In the genomic region with DNA sequence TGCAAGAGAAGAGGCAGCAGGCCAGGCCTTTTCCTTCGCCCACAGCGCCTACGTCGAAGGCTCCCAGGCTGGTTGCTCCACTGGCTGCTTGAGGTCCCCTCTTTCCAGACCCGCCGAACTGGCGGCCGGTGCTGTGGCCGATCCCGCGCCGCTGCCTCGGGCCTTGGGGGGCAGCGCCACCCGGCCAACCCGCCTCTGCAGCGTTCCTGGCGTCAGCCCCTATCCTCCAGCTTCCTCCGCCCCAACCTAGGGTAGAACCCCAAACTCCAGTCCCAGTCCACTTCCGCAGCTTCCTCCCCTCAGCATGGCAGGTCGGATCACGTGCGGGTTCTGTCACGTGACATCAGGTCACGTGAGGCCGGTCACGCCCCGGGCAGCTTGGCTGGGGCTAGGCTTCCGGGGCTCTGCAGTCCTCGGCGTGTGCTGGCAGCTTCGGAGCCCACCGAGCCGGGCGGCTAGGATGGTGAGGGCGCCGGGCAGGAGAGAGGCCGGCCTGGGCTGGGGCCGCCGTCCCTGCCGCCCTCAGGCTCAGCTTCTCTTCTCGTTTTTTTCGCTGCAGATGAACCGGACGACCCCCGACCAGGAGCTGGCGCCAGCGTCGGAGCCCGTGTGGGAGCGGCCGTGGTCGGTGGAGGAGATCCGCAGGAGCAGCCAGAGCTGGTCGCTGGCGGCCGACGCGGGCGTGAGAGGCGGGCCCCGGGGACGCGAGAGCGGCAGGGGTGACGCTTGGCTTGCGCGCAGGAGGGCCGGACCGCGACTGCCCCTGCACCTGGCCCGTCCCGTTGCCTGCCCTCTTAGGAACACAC, we compare ENCODE assay signal across 8 cellular contexts. TPM values are rescaled to one million over a fixed set of nuclear protein-coding genes. Genes with fewer than 3 reads are reported as not detected.
DNase-seq lines count a peak whose midpoint lies in the region; ATAC-seq and TF ChIP-seq lines count a peak whose summit lies in the region.
"Not testable (repeated sequence)": the region's sequence is repeated elsewhere in the genome, so short reads cannot be mapped to it uniquely, and the experiment has no call there.

TSS of gene WASHC2A (plus strand) at position 409 of the 806 bp plus-strand sequence. CDS start at position 461, 52 bp downstream.

- intact Hi-C loops in CD8-positive, alpha-beta T cell (cut with DNase I, micrococcal nuclease), result loop anchor here in 1 of 2 experiments (1.0 kb wide), 1 partner anchor 557 kb away; no protein-coding TSS in a partner anchor

- H3K4me1 Mint-ChIP-seq in CD8-positive, alpha-beta T cell (ENCODE audit: low read depth), result peaks cover 13% of the 10 kb centered on the region
- H3K4me1 Mint-ChIP-seq in effector memory CD8-positive, alpha-beta T cell (ENCODE audit: low read depth in 2 of 2); memory B cell: not testable (repeated sequence)

- H3K4me1 ChIP-seq in CD8-positive, alpha-beta T cell (ENCODE audit: insufficient read depth, low read length), result not testable (repeated sequence)

- H3K9me3 Mint-ChIP-seq in CD8-positive, alpha-beta T cell; effector memory CD8-positive, alpha-beta T cell; memory B cell: not testable (repeated sequence)

- DNase-seq in CD8-positive, alpha-beta T cell, result peak; percentile 80 to 95 (median 90)
- DNase-seq in HL-60 (ENCODE audit: low read depth in 1 of 2, low spot score in 1 of 2), result peak; percentile 69 to 94
- peak; percentile 39 to 59 for DNase-seq in NOMO-1 (lab: John Stamatoyannopoulos, UW; ENCODE audit: unreplicated experiment in 2 of 2)
- DNase-seq in activated CD8-positive, alpha-beta memory T cell treated with anti-CD3 and anti-CD28 coated beads for 4 hours (ENCODE audit: low read depth in 2 of 2), result peak; percentile 51 to 87
- DNase-seq in effector memory CD8-positive, alpha-beta T cell, result peak; percentile 95 to 99 (median 97)
- DNase-seq in memory B cell (ENCODE audit: low spot score in 2 of 2), result peak; percentile 79 to 98
- DNase-seq in stimulated activated CD8-positive, alpha-beta memory T cell treated with anti-CD3 and anti-CD28 coated beads, Interleukin-12 subunit alpha, Interleukin-12 subunit beta, amount 100 ng/mL, for 1 hour (ENCODE audit: low read depth), result peak; percentile 90

- peak within 1 kb of the TSS; percentile 90 for H3K27ac Mint-ChIP-seq in CD8-positive, alpha-beta T cell
- H3K27ac Mint-ChIP-seq in effector memory CD8-positive, alpha-beta T cell, result peak within 1 kb of the TSS; percentile 92 to 95
- peak within 1 kb of the TSS; percentile 90 for H3K27ac Mint-ChIP-seq in memory B cell

- not testable (repeated sequence) for H3K36me3 ChIP-seq in CD8-positive, alpha-beta T cell (ENCODE audit: insufficient read depth, low read length)

- CTCF ChIA-PET in CD8-positive, alpha-beta T cell (lab: Charles Lee), result not testable (repeated sequence)

- peak within 1 kb of the TSS; percentile 58 for H3K4me3 ChIP-seq in CD8-positive, alpha-beta T cell (ENCODE audit: low read depth, low read length)
- peak within 1 kb of the TSS; percentile 89 for H3K4me3 ChIP-seq in HL-60 (replicated peaks; ENCODE audit: insufficient read depth, low read length)

- not testable (repeated sequence) for H3K9me3 ChIP-seq in CD8-positive, alpha-beta T cell (ENCODE audit: low read length)

- TF ChIP-seq CTCF in CD8-positive, alpha-beta T cell (IDR thresholded peaks at IDR 0.05); HL-60 (IDR thresholded peaks at IDR 0.05; ENCODE audit: insufficient read depth, low read length): not testable (repeated sequence)

- not testable (repeated sequence) for H3K36me3 Mint-ChIP-seq in CD8-positive, alpha-beta T cell; memory B cell
- H3K36me3 Mint-ChIP-seq in effector memory CD8-positive, alpha-beta T cell (ENCODE audit: insufficient read depth), result peaks cover 38% of the 10 kb centered on the region

- not testable (repeated sequence) for H3K27me3 ChIP-seq in CD8-positive, alpha-beta T cell (ENCODE audit: insufficient read depth, low read length); HL-60 (ENCODE audit: insufficient read depth, poor library complexity, severe bottlenecking)

- H3K27ac ChIP-seq in CD8-positive, alpha-beta T cell (ENCODE audit: low read depth, low read length), result peak within 1 kb of the TSS; percentile 56
- peak within 1 kb of the TSS; percentile 72 for H3K27ac ChIP-seq in HL-60 (replicated peaks)

- POLR2A ChIA-PET in CD8-positive, alpha-beta T cell (lab: Charles Lee), result interaction anchor here (0.6 kb wide), 1 partner anchor 529 kb away, joined by 3 read pairs; the partner anchor contains the start of gene ERCC6

- peak; percentile 91 for ATAC-seq in CD8-positive, alpha-beta T cell
- ATAC-seq in GM19468 (IDR thresholded peaks at IDR 0.05; ENCODE audit: extremely low read depth, unreplicated experiment), result peak; percentile 91
- ATAC-seq in effector memory CD8-positive, alpha-beta T cell (replicated peaks), result peak; percentile 91
- peak; percentile 91 for ATAC-seq in memory B cell (ENCODE audit: low read depth)

- peak within 1 kb of the TSS; percentile 81 for H3K4me3 Mint-ChIP-seq in CD8-positive, alpha-beta T cell
- H3K4me3 Mint-ChIP-seq in effector memory CD8-positive, alpha-beta T cell, result peak within 1 kb of the TSS; percentile 78 to 83
- peak within 1 kb of the TSS; percentile 80 for H3K4me3 Mint-ChIP-seq in memory B cell

- H3K27me3 Mint-ChIP-seq in CD8-positive, alpha-beta T cell (ENCODE audit: low read depth); effector memory CD8-positive, alpha-beta T cell; memory B cell: not testable (repeated sequence)

RNA-seq across cellular contexts. Expression of gene WASHC2A, which starts in this region (rescaled TPM):
- 10 to 100 TPM; 47.9 to 48.8 TPM for total RNA-seq in CD8-positive, alpha-beta T cell

Comparison
In these comparisons a context has a peak if more than half of its experiments do, and no peak if none do; other contexts are left out.
1. Peak in every context shown above with its lines: DNase-seq, ATAC-seq, H3K4me3 ChIP-seq and H3K27ac ChIP-seq.